ENCODE assay signal across 9 cellular contexts in the genomic region with DNA sequence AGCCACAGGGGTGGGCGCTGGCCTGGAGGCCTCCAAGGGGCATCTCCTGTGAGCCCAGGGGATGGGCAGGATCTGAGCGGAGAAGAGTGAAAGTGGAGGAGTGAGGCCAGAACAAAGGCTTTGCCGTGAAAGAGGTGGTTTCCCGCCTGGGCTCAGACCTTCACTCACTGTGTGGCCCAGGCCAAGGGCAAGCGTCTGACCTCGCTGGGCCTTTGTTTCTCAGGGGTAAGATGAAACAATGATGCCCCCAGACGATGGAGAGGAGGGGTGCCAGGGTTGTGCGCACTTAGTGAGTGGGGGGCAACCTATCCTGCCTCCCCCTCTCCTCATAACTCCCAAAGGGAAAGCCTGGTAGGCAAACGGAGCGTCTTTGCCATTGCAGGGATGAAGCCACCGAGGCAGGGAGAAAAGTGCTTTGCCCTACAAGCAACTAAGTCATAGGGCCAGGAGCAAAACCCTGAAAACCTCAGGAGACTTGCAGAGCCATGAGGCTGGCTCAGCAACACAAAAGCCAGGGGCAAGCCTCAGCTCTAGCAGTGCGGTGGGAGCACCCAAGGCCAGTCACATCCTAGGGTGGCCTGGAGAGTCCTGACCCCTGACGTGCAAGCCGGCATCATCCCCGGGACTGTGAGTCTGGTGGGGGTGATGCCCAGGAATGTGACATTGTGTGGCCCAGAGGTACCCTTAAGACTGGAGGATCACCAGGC. TPM values are rescaled to one million over a fixed set of nuclear protein-coding genes. Genes with fewer than 3 reads are reported as not detected.
DNase-seq lines count a peak whose midpoint lies in the region; ATAC-seq and TF ChIP-seq lines count a peak whose summit lies in the region.
"Had no signal": no experiment of that assay in that cellular context is flagged by ENCODE, and none has a peak within 500 bp of the region (broad histone marks: within the 10 kb centered on the region; RNA-seq: fewer than 3 reads in every experiment).

No MANE protein-coding gene starts in this region.

- peaks cover 31% of the 10 kb centered on the region in 2 donors for H3K4me1 Mint-ChIP-seq in effector memory CD8-positive, alpha-beta T cell (ENCODE audit: low read depth in 2 of 2)

- no peak for DNase-seq in effector memory CD8-positive, alpha-beta T cell
- peak; percentile 69 for DNase-seq in osteoblast (ENCODE audit: insufficient read length, low spot score, missing footprints)
- no peak for DNase-seq in iPS-NIHi11 (ENCODE audit: low spot score)
- no peak for DNase-seq in NCI-H1417 treated with DMSO at 0.1 percent for 48 hours (lab: John Stamatoyannopoulos, UW)
- DNase-seq: kidney glomerular epithelial cell had no signal

- peaks cover 20% of the 10 kb centered on the region for H3K36me3 Mint-ChIP-seq in effector memory CD8-positive, alpha-beta T cell (ENCODE audit: insufficient read depth)

- no peaks in the 10 kb centered on the region for H3F3A ChIP-seq in Loucy (ENCODE audit: low read depth)

- H3K4me2 ChIP-seq in BLaER1, result peak overlapping the region; percentile 98
- H3K4me2 ChIP-seq in Loucy (ENCODE audit: low read depth, low read length, poor library complexity, severe bottlenecking), result peak overlapping the region; percentile 81
- H3K4me2 ChIP-seq in osteoblast (ENCODE audit: insufficient read depth, low read length), result no peak overlapping the region

- H3K27ac Mint-ChIP-seq in effector memory CD8-positive, alpha-beta T cell, result peak overlapping the region; percentile 32 to 67

- H3K27me3 ChIP-seq in BLaER1, result no peaks in the 10 kb centered on the region
- no peaks in the 10 kb centered on the region for H3K27me3 ChIP-seq in Loucy (ENCODE audit: insufficient read depth, low read length, poor library complexity, severe bottlenecking)
- H3K27me3 ChIP-seq in osteoblast (ENCODE audit: insufficient read depth, low read length), result peaks cover 9% of the 10 kb centered on the region

- no peaks in the 10 kb centered on the region for H3K9me2 ChIP-seq in Loucy (replicated peaks; ENCODE audit: low read depth, low read length)

- peak overlapping the region; percentile 89 for H3K9ac ChIP-seq in BLaER1
- peak overlapping the region; percentile 84 for H3K9ac ChIP-seq in Loucy (ENCODE audit: low read depth, low read length, poor library complexity, severe bottlenecking)

- H3K4me1 ChIP-seq in BLaER1, result peaks cover 64% of the 10 kb centered on the region
- peaks cover 38% of the 10 kb centered on the region for H3K4me1 ChIP-seq in Loucy (ENCODE audit: insufficient read depth, low read length, poor library complexity, severe bottlenecking)
- peaks cover 10% of the 10 kb centered on the region for H3K4me1 ChIP-seq in osteoblast (ENCODE audit: insufficient read depth, low read length)

- peak overlapping the region; percentile 80 to 85 for H3K4me3 Mint-ChIP-seq in effector memory CD8-positive, alpha-beta T cell

- H4K20me1 ChIP-seq in BLaER1 (peaks cover 32% of the 10 kb centered on the region), Loucy (ENCODE audit: insufficient read depth, low read length, poor library complexity, severe bottlenecking) (peaks cover 19% of the 10 kb centered on the region), osteoblast (ENCODE audit: insufficient read depth, low read length) (no peaks in the 10 kb centered on the region)

- TF ChIP-seq CTCF in Loucy (conservative IDR thresholded peaks at IDR 0.05; ENCODE audit: low read length), result no peak
- TF ChIP-seq CTCF in osteoblast (IDR thresholded peaks at IDR 0.05; ENCODE audit: extremely low read depth, low read depth, low read length), result no peak

- H3K79me2 ChIP-seq in Loucy (ENCODE audit: insufficient read depth, low read length) (peaks cover 49% of the 10 kb centered on the region), osteoblast (ENCODE audit: insufficient read depth, low read length) (peaks cover 2% of the 10 kb centered on the region)

- no peaks in the 10 kb centered on the region for H3K9me3 ChIP-seq in BLaER1
- H3K9me3 ChIP-seq in Loucy (ENCODE audit: insufficient read depth, low read depth, low read length), result no peaks in the 10 kb centered on the region
- no peaks in the 10 kb centered on the region for H3K9me3 ChIP-seq in osteoblast (ENCODE audit: low read depth, low read length)

- H3K36me3 ChIP-seq in BLaER1 (peaks cover 3% of the 10 kb centered on the region), Loucy (ENCODE audit: insufficient read depth, low read length) (no peaks in the 10 kb centered on the region), osteoblast (ENCODE audit: insufficient read depth, low read length) (no peaks in the 10 kb centered on the region)

- peak overlapping the region; percentile 96 for H3K27ac ChIP-seq in BLaER1
- H3K27ac ChIP-seq in osteoblast (ENCODE audit: low read depth, low read length), result no peak overlapping the region

- no peak for ATAC-seq in effector memory CD8-positive, alpha-beta T cell (replicated peaks)
- ATAC-seq in HG02938 (IDR thresholded peaks at IDR 0.05; ENCODE audit: unreplicated experiment), result no peak
- no peak for ATAC-seq in HG02870 (IDR thresholded peaks at IDR 0.05; ENCODE audit: unreplicated experiment)

- H3K27me3 Mint-ChIP-seq in effector memory CD8-positive, alpha-beta T cell, result no peaks in the 10 kb centered on the region

- no peaks in the 10 kb centered on the region for H3K9me3 Mint-ChIP-seq in effector memory CD8-positive, alpha-beta T cell

- H2AFZ ChIP-seq in Loucy (ENCODE audit: low read length) (peak overlapping the region; percentile 60; the same call in 1 of the 2 replicates), osteoblast (ENCODE audit: low read length) (no peak overlapping the region)

- H3K4me3 ChIP-seq in BLaER1 (peak overlapping the region; percentile 67), Loucy (ENCODE audit: low read length, poor library complexity, severe bottlenecking) (peak overlapping the region; percentile 77), osteoblast (ENCODE audit: insufficient read depth, low read length) (no peak overlapping the region)

RNA-seq across cellular contexts. Expression of a gene that starts 0.9 kb away (rescaled TPM):
- 1.1 and 2.1 TPM in 2 replicates for total RNA-seq in osteoblast

RNA-seq across cellular contexts. Expression of a gene that starts 4.0 kb away (rescaled TPM):
- total RNA-seq in osteoblast, result 10.9 and 11.8 TPM in 2 replicates

RNA-seq across cellular contexts. Expression of a gene that starts 27.2 kb away (rescaled TPM):
- 7.4 and 9.4 TPM in 2 replicates for total RNA-seq in osteoblast

RNA-seq across cellular contexts. Expression of a gene that starts 42.3 kb away (rescaled TPM):
- 2.1 and 2.9 TPM in 2 replicates for total RNA-seq in osteoblast

RNA-seq across cellular contexts. Expression of a gene that starts 53.6 kb away (rescaled TPM):
- total RNA-seq in osteoblast, result 21.7 and 23.0 TPM in 2 replicates
